ENCODE assay signal across 18 cellular contexts in genomic region chr2:118861242-118861641, GRCh38. TPM values are rescaled to one million over a fixed set of nuclear protein-coding genes. Genes with fewer than 3 reads are reported as not detected.
DNase-seq lines count a peak whose midpoint lies in the region; ATAC-seq and TF ChIP-seq lines count a peak whose summit lies in the region.
"Had no signal": no experiment of that assay in that cellular context is flagged by ENCODE, and none has a peak within 500 bp of the region (broad histone marks: within the 10 kb centered on the region; RNA-seq: fewer than 3 reads in every experiment).

No MANE protein-coding gene starts in this region.

- H3K79me2 ChIP-seq in ACC112 (ENCODE audit: control insufficient read depth, insufficient read depth, low read length, unreplicated experiment) (no peaks in the 10 kb centered on the region), GM23338 (replicated peaks; ENCODE audit: insufficient read depth) (no peaks in the 10 kb centered on the region)

- no peak for ATAC-seq in GM23338
- ATAC-seq: A549, HCT116 had no signal

- no peaks in the 10 kb centered on the region for H3K9me2 ChIP-seq in GM23338 (ENCODE audit: insufficient read depth)

- no peak for DNase-seq in GM23338 (ENCODE audit: low spot score)
- peak; percentile 30 for DNase-seq in endodermal cell
- DNase-seq in type B pancreatic cell (ENCODE audit: extremely low spot score, unreplicated experiment): peak; percentile 52
- DNase-seq in substantia nigra (lab: John Stamatoyannopoulos, UW): no peak
- no peak for DNase-seq in HuH-7 (ENCODE audit: low spot score)
- no peak for DNase-seq in NCI-H524 (lab: John Stamatoyannopoulos, UW)
- DNase-seq: 8988T; C1 segment of cervical spinal cord; Calu3; CD4-positive, alpha-beta memory T cell; COR-L47; DMS53; DMS79 treated with DMSO at 0.1 percent for 48 hours; H9 had no signal

- H3K27ac ChIP-seq in ACC112 (ENCODE audit: low read depth, low read length): 0 out of 2 replicates have a peak overlapping the region, but pooled peaks have one; percentile 9
- no peak overlapping the region for H3K27ac ChIP-seq in GM23338 (ENCODE audit: low read depth)
- H3K27ac ChIP-seq in endodermal cell (ENCODE audit: low read depth, low read length): no peak overlapping the region
- H3K27ac ChIP-seq in substantia nigra (ENCODE audit: low read depth, low read length, poor library complexity, severe bottlenecking): no peak overlapping the region
- H3K27ac ChIP-seq: A549 had no signal

- TF ChIP-seq CTCF in GM23338 (conservative IDR thresholded peaks at IDR 0.05; ENCODE audit: low read depth in 2 of 2): no peak
- TF ChIP-seq CTCF in endodermal cell (conservative IDR thresholded peaks at IDR 0.05): no peak
- TF ChIP-seq CTCF in type B pancreatic cell (conservative IDR thresholded peaks at IDR 0.05): no peak

- H3K4me1 Mint-ChIP-seq in GM23338 (peaks cover 33% of the 10 kb centered on the region), endodermal cell (peaks cover 16% of the 10 kb centered on the region), type B pancreatic cell (ENCODE audit: unreplicated experiment) (no peaks in the 10 kb centered on the region)

- WGBS in endodermal cell (ENCODE audit: insufficient coverage in 1 of 2, insufficient read length in 1 of 2), 2 experiments: 63 to 89% methylated on average over 1 to 7 of the region's 7 CpGs

- H2AFZ ChIP-seq in ACC112 (ENCODE audit: low read length, unreplicated experiment) (no peak overlapping the region), GM23338 (no peak overlapping the region)

- H3K27me3 ChIP-seq in ACC112 (ENCODE audit: insufficient read depth, low read length) (peaks cover 22% of the 10 kb centered on the region), GM23338 (ENCODE audit: insufficient read depth) (peaks cover 69% of the 10 kb centered on the region), endodermal cell (ENCODE audit: control insufficient read depth, insufficient read depth, low read length, poor library complexity, severe bottlenecking) (peaks cover 81% of the 10 kb centered on the region)

- H3F3A ChIP-seq in GM23338 (replicated peaks; ENCODE audit: low read depth): no peaks in the 10 kb centered on the region

- H3K9me3 ChIP-seq in endodermal cell (ENCODE audit: control insufficient read depth, low read length): no peaks in the 10 kb centered on the region
- H3K9me3 ChIP-seq: A549 had no signal

- H3K4me3 ChIP-seq in ACC112 (ENCODE audit: low read depth, low read length) (no peak overlapping the region), GM23338 (no peak overlapping the region), endodermal cell (ENCODE audit: low read length) (no peak overlapping the region)
- H3K4me3 ChIP-seq: A549 had no signal

- peaks cover 66% of the 10 kb centered on the region for H3K27me3 Mint-ChIP-seq in GM23338 (ENCODE audit: insufficient read depth, low read depth, poor library complexity)
- peaks cover 85% of the 10 kb centered on the region for H3K27me3 Mint-ChIP-seq in endodermal cell (ENCODE audit: insufficient read depth)
- H3K27me3 Mint-ChIP-seq in type B pancreatic cell: peaks cover 93% of the 10 kb centered on the region

- no peaks in the 10 kb centered on the region; the same call in 2 of the 3 replicates for H3K36me3 Mint-ChIP-seq in GM23338 (ENCODE audit: low read depth)
- no peaks in the 10 kb centered on the region for H3K36me3 Mint-ChIP-seq in endodermal cell (ENCODE audit: low read depth)
- no peaks in the 10 kb centered on the region for H3K36me3 Mint-ChIP-seq in type B pancreatic cell
- H3K36me3 Mint-ChIP-seq: CD4-positive, alpha-beta memory T cell had no signal

- H4K20me1 ChIP-seq in GM23338 (replicated peaks; ENCODE audit: insufficient read depth): no peaks in the 10 kb centered on the region

- H3K9me3 Mint-ChIP-seq in GM23338 (no peaks in the 10 kb centered on the region; the same call in 2 of the 3 replicates), endodermal cell (no peaks in the 10 kb centered on the region), type B pancreatic cell (no peaks in the 10 kb centered on the region)
- H3K9me3 Mint-ChIP-seq: CD4-positive, alpha-beta memory T cell; H9 had no signal

- H3K36me3 ChIP-seq in ACC112 (ENCODE audit: insufficient read depth, low read length) (no peaks in the 10 kb centered on the region), GM23338 (ENCODE audit: insufficient read depth) (no peaks in the 10 kb centered on the region), endodermal cell (ENCODE audit: control insufficient read depth, insufficient read depth, low read length) (no peaks in the 10 kb centered on the region)

- H3K4me1 ChIP-seq in ACC112 (ENCODE audit: control insufficient read depth, insufficient read depth, low read length, unreplicated experiment): peaks cover 14% of the 10 kb centered on the region
- H3K4me1 ChIP-seq in GM23338 (ENCODE audit: insufficient read depth): peaks cover 47% of the 10 kb centered on the region
- peaks cover 8% of the 10 kb centered on the region for H3K4me1 ChIP-seq in endodermal cell (ENCODE audit: control insufficient read depth, insufficient read depth, low read length)

- H3K4me3 Mint-ChIP-seq in GM23338 (no peak overlapping the region), endodermal cell (no peak overlapping the region), type B pancreatic cell (no peak overlapping the region)
- H3K4me3 Mint-ChIP-seq: CD4-positive, alpha-beta memory T cell; H9 had no signal

- no peak overlapping the region for H3K27ac Mint-ChIP-seq in GM23338
- no peak overlapping the region for H3K27ac Mint-ChIP-seq in endodermal cell
- H3K27ac Mint-ChIP-seq in type B pancreatic cell: no peak overlapping the region
- H3K27ac Mint-ChIP-seq: CD4-positive, alpha-beta memory T cell; H9 had no signal

- peak overlapping the region; percentile 57 for H3K4me2 ChIP-seq in GM23338
- H3K4me2 ChIP-seq: A549 had no signal

- no peak overlapping the region for H3K9ac ChIP-seq in endodermal cell (ENCODE audit: extremely low read depth, low read length, poor library complexity, severe bottlenecking)

TF ChIP-seq in GM23338, 12 proteins besides CTCF, POLR2A, EP300 and RAD21:
- TF ChIP-seq, protein P1, sequence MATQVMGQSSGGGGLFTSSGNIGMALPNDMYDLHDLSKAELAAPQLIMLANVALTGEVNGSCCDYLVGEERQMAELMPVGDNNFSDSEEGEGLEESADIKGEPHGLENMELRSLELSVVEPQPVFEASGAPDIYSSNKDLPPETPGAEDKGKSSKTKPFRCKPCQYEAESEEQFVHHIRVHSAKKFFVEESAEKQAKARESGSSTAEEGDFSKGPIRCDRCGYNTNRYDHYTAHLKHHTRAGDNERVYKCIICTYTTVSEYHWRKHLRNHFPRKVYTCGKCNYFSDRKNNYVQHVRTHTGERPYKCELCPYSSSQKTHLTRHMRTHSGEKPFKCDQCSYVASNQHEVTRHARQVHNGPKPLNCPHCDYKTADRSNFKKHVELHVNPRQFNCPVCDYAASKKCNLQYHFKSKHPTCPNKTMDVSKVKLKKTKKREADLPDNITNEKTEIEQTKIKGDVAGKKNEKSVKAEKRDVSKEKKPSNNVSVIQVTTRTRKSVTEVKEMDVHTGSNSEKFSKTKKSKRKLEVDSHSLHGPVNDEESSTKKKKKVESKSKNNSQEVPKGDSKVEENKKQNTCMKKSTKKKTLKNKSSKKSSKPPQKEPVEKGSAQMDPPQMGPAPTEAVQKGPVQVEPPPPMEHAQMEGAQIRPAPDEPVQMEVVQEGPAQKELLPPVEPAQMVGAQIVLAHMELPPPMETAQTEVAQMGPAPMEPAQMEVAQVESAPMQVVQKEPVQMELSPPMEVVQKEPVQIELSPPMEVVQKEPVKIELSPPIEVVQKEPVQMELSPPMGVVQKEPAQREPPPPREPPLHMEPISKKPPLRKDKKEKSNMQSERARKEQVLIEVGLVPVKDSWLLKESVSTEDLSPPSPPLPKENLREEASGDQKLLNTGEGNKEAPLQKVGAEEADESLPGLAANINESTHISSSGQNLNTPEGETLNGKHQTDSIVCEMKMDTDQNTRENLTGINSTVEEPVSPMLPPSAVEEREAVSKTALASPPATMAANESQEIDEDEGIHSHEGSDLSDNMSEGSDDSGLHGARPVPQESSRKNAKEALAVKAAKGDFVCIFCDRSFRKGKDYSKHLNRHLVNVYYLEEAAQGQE (IDR thresholded peaks at IDR 0.05; ENCODE audit: unreplicated experiment): no peak
- TF ChIP-seq ETS1 (IDR thresholded peaks at IDR 0.05): no peak
- no peak for TF ChIP-seq ZNF331 (CRISPR knock-in tag; IDR thresholded peaks at IDR 0.05; ENCODE audit: low read depth)
- no peak for TF ChIP-seq STAT1 (IDR thresholded peaks at IDR 0.05; ENCODE audit: unreplicated experiment)
- no peak for TF ChIP-seq NANOG (IDR thresholded peaks at IDR 0.05; ENCODE audit: borderline replicate concordance)
- no peak for TF ChIP-seq EZH2 (IDR thresholded peaks at IDR 0.05; ENCODE audit: low read depth, unreplicated experiment)
- no peak for TF ChIP-seq JUNB (IDR thresholded peaks at IDR 0.05; ENCODE audit: unreplicated experiment)
- TF ChIP-seq CREB1 (CRISPR knock-in tag; IDR thresholded peaks at IDR 0.05; ENCODE audit: low read depth): no peak

RNA-seq across cellular contexts. Expression of gene EN1, which starts 13.8 kb away (rescaled TPM):
- total RNA-seq in GM23338 (2014; rRNA removed; shearing (Covaris generic)): 0.24 TPM in 1 of 2 replicates, not detected in the other
- polyA plus RNA-seq in GM23338 (2016; fragmentation: Nextera tagmentation; extraction: Ambion mirVana): 0.09 and 0.21 TPM in 2 replicates
- total RNA-seq in endodermal cell: not detected
- 0.39 TPM for polyA plus RNA-seq in endodermal cell (2013, experiment 1 of 2)
- polyA plus RNA-seq in endodermal cell (2013, experiment 2 of 2): 0.54 TPM
- 0.57 and 2.7 TPM in 2 replicates for total RNA-seq in type B pancreatic cell (ENCODE audit: low replicate concordance)
- total RNA-seq: CD4-positive, alpha-beta memory T cell; H9 had no signal
- polyA plus RNA-seq: BJ; CD4-positive, alpha-beta memory T cell had no signal

Comparison
In these comparisons a context has a peak if more than half of its experiments do, and no peak if none do; other contexts are left out.
1. DNase-seq: peak in endodermal cell (single experiment) and type B pancreatic cell (single experiment); none in GM23338 (single experiment), substantia nigra (0 of 49), HuH-7 (single experiment) and NCI-H524 (0 of 2).